Comparison of ENCODE assay signal across 29 cellular contexts in the genomic region with DNA sequence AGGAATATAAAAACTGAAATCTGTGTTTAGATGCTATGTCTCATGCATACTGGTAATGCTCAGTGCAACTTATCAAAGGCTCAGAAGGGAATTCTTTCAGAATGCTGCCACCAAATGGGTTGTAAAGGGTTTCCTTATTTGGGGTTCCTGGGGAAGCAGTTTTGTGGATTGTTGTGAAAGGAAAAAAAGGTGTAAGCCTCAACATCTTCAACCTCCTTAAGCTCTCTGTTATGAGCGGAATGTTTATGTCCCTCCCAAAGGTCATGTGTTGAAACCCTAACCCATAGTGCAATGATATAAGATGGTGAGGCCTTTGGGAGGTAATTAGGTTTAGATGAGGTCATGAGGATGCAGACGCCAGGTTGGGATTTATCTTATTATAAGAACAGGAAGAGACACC. TPM values are rescaled to one million over a fixed set of nuclear protein-coding genes. Genes with fewer than 3 reads are reported as not detected.
A peak's percentile ranks its signal among the peaks of the same experiment; 100 is the strongest.
DNase-seq lines count a peak whose midpoint lies in the region; TF ChIP-seq lines count a peak whose summit lies in the region.
"Had no signal": no experiment of that assay in that cellular context is flagged by ENCODE, and none has a peak within 500 bp of the region (broad histone marks: within the 10 kb centered on the region; RNA-seq: fewer than 3 reads in every experiment).

No MANE protein-coding gene starts in this region.

- H3K27ac Mint-ChIP-seq in endodermal cell (peak overlapping the region; percentile 18), nephron (peak overlapping the region; percentile 5 to 82 (median 27))
- H3K27ac Mint-ChIP-seq: activated naive CD4-positive, alpha-beta T cell treated with anti-CD3 and anti-CD28 coated beads, Interleukin-2, amount 50 U/mL, for 72 hours; activated T-helper 1 cell treated with anti-CD3 and anti-CD28 coated beads, Interleukin-12 subunit alpha, Interleukin-12 subunit beta, Interleukin-2, Interleukin-4 antibody, amounts not matched to agents 30 ng/mL and 10 ng/mL and 1 ng/mL, durations not matched to agents 14 hours and 24 hours and 36 hours; T-cell had no signal

- H3K9me3 Mint-ChIP-seq in endodermal cell, result no peaks in the 10 kb centered on the region
- H3K9me3 Mint-ChIP-seq in nephron, result no peaks in the 10 kb centered on the region
- H3K9me3 Mint-ChIP-seq: activated T-helper 1 cell treated with anti-CD3 and anti-CD28 coated beads, Interleukin-12 subunit alpha, Interleukin-12 subunit beta, Interleukin-2, Interleukin-4 antibody, amounts not matched to agents 30 ng/mL and 10 ng/mL and 1 ng/mL, durations not matched to agents 14 hours and 24 hours and 36 hours; neural crest cell had no signal

- TF ChIP-seq EP300 in transverse colon (IDR thresholded peaks at IDR 0.05; ENCODE audit: low read depth), result no peak

- H3K27ac ChIP-seq in HUES64 (ENCODE audit: low read depth, low read length) (peak overlapping the region; percentile 21; the same call in 1 of the 2 replicates), endodermal cell (ENCODE audit: low read depth, low read length) (no peak overlapping the region), transverse colon (peak overlapping the region; percentile 60 to 70 (median 62))
- H3K27ac ChIP-seq: SJSA1 had no signal

- intact Hi-C loops in transverse colon (cut with DNase I; ENCODE audit: low total_unique reads), result no loop called here

- 54% methylated on average over 2 of the region's 2 CpGs for WGBS in HUES64
- WGBS in endodermal cell (ENCODE audit: insufficient coverage in 1 of 2, insufficient read length in 1 of 2), 2 experiments, result 60 to 62% methylated on average over 1 to 2 of the region's 2 CpGs
- 36 to 50% methylated on average over 2 of the region's 2 CpGs for WGBS in transverse colon (ENCODE audit: low coverage in 1 of 2), 2 donors

- in situ Hi-C loops in transverse colon (cut with MboI; ENCODE audit: low pct_ligation_motif_present in 1 of 4, low pct_unique_long_range_greater_than_20kb in 1 of 4, low sequenced_read_pairs in 3 of 4), result no loop called here

- H3K4me1 ChIP-seq in HUES64 (ENCODE audit: insufficient read depth, low read length) (peaks cover 40% of the 10 kb centered on the region), endodermal cell (ENCODE audit: control insufficient read depth, insufficient read depth, low read length) (peaks cover 8% of the 10 kb centered on the region), transverse colon (peaks cover 4 to 32% (median 24%) of the 10 kb centered on the region in 4 donors)
- H3K4me1 ChIP-seq: left lung, SJSA1 had no signal

- H3K27me3 Mint-ChIP-seq in endodermal cell (ENCODE audit: insufficient read depth), result no peaks in the 10 kb centered on the region
- H3K27me3 Mint-ChIP-seq in nephron (ENCODE audit: low read depth), result no peaks in the 10 kb centered on the region

- H3K27me3 ChIP-seq in HUES64 (ENCODE audit: insufficient read depth, low read length) (no peaks in the 10 kb centered on the region), endodermal cell (ENCODE audit: control insufficient read depth, insufficient read depth, low read length, poor library complexity, severe bottlenecking) (no peaks in the 10 kb centered on the region), transverse colon (no peaks in the 10 kb centered on the region)
- H3K27me3 ChIP-seq: left lung, SJSA1 had no signal

- H3K36me3 ChIP-seq in HUES64 (ENCODE audit: insufficient read depth, low read length) (no peaks in the 10 kb centered on the region), endodermal cell (ENCODE audit: control insufficient read depth, insufficient read depth, low read length) (no peaks in the 10 kb centered on the region), transverse colon (no peaks in the 10 kb centered on the region)
- H3K36me3 ChIP-seq: left lung, SJSA1, thoracic aorta had no signal

- H3K4me3 ChIP-seq in HUES64 (ENCODE audit: low read length) (no peak overlapping the region), endodermal cell (ENCODE audit: low read length) (no peak overlapping the region), transverse colon (no peak overlapping the region)
- H3K4me3 ChIP-seq: left lung, mucosa of descending colon, SJSA1, thoracic aorta had no signal

- H3K9ac ChIP-seq in HUES64 (ENCODE audit: low read depth, low read length) (no peak overlapping the region), endodermal cell (ENCODE audit: extremely low read depth, low read length, poor library complexity, severe bottlenecking) (no peak overlapping the region)

- H3K36me3 Mint-ChIP-seq in endodermal cell (ENCODE audit: low read depth), result no peaks in the 10 kb centered on the region
- H3K36me3 Mint-ChIP-seq in nephron (ENCODE audit: low read depth), result no peaks in the 10 kb centered on the region
- H3K36me3 Mint-ChIP-seq: activated naive CD4-positive, alpha-beta T cell treated with anti-CD3 and anti-CD28 coated beads, Interleukin-2, amount 50 U/mL, for 72 hours; T-cell had no signal

- H3K4me3 Mint-ChIP-seq in endodermal cell (no peak overlapping the region), nephron (no peak overlapping the region)
- H3K4me3 Mint-ChIP-seq: activated T-helper 1 cell treated with anti-CD3 and anti-CD28 coated beads, Interleukin-12 subunit alpha, Interleukin-12 subunit beta, Interleukin-2, Interleukin-4 antibody, amounts not matched to agents 30 ng/mL and 10 ng/mL and 1 ng/mL, durations not matched to agents 14 hours and 24 hours and 36 hours; neural crest cell; T-cell had no signal

- H3K9me3 ChIP-seq in HUES64 (ENCODE audit: insufficient read depth, low read depth, low read length) (no peaks in the 10 kb centered on the region), endodermal cell (ENCODE audit: control insufficient read depth, low read length) (no peaks in the 10 kb centered on the region), transverse colon (no peaks in the 10 kb centered on the region)
- H3K9me3 ChIP-seq: left lung, mucosa of descending colon, SJSA1, thoracic aorta had no signal

- H3K4me1 Mint-ChIP-seq in endodermal cell (peaks cover 30% of the 10 kb centered on the region), nephron (peaks cover 12% of the 10 kb centered on the region)
- H3K4me1 Mint-ChIP-seq: neural crest cell had no signal

- DNase-seq in endodermal cell (no peak), transverse colon (no peak), NCI-H2171 treated with DMSO at 0.1 percent for 48 hours (lab: John Stamatoyannopoulos, UW) (no peak), NCI-H1930 (lab: John Stamatoyannopoulos, UW) (no peak)
- no peak for DNase-seq in activated CD8-positive, alpha-beta memory T cell treated with anti-CD3 and anti-CD28 coated beads, Interleukin-2, amount 50 U/mL, for 4 hours
- DNase-seq: activated CD4-positive, alpha-beta T cell treated with anti-CD3 and anti-CD28 coated beads, Interleukin-2, amount 50 U/mL, for 4 hours; C1 segment of cervical spinal cord; caudate nucleus; cortex of kidney; DMS79; foreskin melanocyte; GDM1; H7; hypothalamus; IMR-90; left lung; mucosa of descending colon; NCI-H1694 treated with DMSO at 0.1 percent for 48 hours; NCI-H2227 treated with DMSO at 0.1 percent for 48 hours; NCI-H69; stimulated activated naive CD4-positive, alpha-beta T cell; T-cell had no signal

- TF ChIP-seq CTCF in endodermal cell (conservative IDR thresholded peaks at IDR 0.05), result no peak
- TF ChIP-seq CTCF in nephron (IDR thresholded peaks at IDR 0.05; ENCODE audit: unreplicated experiment in 3 of 3), result no peak
- no peak for TF ChIP-seq CTCF in transverse colon (IDR thresholded peaks at IDR 0.05)

- no peak for TF ChIP-seq POLR2A in transverse colon (IDR thresholded peaks at IDR 0.05)

RNA-seq across cellular contexts. Expression of a gene that starts 41.6 kb away (rescaled TPM):
- polyA plus RNA-seq in HUES64 (2013, experiment 1 of 2), result 6.9 TPM
- 8.7 TPM for polyA plus RNA-seq in HUES64 (2013, experiment 2 of 2)
- 1 to 10 TPM in 1 of 2 donors, under 1 TPM in 1; 0.62 to 8.0 TPM for total RNA-seq in endodermal cell
- 0.78 TPM for polyA plus RNA-seq in endodermal cell (2013, experiment 1 of 2)
- polyA plus RNA-seq in endodermal cell (2013, experiment 2 of 2), result 1.2 TPM
- total RNA-seq in transverse colon, result 10 to 100 TPM in 3 of 4 donors, 1 to 10 TPM in 1; 9.4 to 64.9 (median 16.9) TPM
- total RNA-seq: activated T-helper 1 cell treated with anti-CD3 and anti-CD28 coated beads, Interleukin-12 subunit alpha, Interleukin-12 subunit beta, Interleukin-2, Interleukin-4 antibody, amounts not matched to agents 30 ng/mL and 10 ng/mL and 1 ng/mL, durations not matched to agents 14 hours and 24 hours and 36 hours; neural crest cell; T-cell had no signal
